Comparison of ENCODE assay signal across 11 cellular contexts in the genomic region with DNA sequence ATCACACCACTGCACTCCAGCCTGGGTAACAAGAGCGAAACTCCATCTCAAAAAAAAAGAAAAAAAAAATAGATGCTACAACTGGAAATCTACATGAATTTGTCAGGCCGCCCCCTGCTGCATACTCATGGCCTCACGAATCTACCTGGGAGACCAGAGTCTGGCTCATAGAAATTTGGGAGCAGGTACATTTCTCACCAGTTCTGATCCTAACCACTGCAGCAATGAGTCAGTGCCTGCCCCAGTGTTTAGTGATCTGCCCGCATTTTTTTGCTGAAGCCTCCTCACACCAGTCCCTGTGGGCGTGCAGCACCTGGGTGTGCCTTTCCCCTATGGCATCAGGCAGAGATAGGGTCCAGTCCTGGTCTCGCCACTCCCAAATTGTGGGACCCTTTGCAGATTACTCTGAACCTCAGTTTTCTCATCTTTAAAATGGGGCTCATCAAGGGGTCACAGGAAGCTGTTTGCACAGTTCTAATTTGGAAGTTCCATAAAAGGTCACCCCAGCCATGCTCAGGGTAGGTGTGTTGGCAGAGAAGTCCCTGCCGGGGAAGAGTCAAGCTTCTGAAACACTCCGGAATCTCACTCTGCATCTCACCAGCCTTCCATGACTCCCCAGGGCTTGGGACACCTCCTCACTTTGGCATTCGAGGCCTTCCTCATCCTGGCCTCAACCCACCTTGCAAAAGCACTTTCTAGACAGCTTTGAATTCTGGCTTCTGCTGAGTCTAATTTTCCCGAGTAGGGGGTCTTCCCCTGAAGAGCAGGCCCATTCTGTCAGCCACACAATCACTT. TPM values are rescaled to one million over a fixed set of nuclear protein-coding genes. Genes with fewer than 3 reads are reported as not detected.
DNase-seq lines count a peak whose midpoint lies in the region; ATAC-seq and TF ChIP-seq lines count a peak whose summit lies in the region.
"Had no signal": no experiment of that assay in that cellular context is flagged by ENCODE, and none has a peak within 500 bp of the region (broad histone marks: within the 10 kb centered on the region; RNA-seq: fewer than 3 reads in every experiment).

No MANE protein-coding gene starts in this region.

- no peaks in the 10 kb centered on the region for H3K9me3 Mint-ChIP-seq in HFFc6
- H3K9me3 Mint-ChIP-seq in stimulated activated memory B cell treated with anti-CD40 and anti-IgM and Interleukin-4, amounts not matched to agents 10 μg/mL and 1 μg/mL and 100 μg/mL, for 72 hours, result no peaks in the 10 kb centered on the region
- H3K9me3 Mint-ChIP-seq: activated naive CD4-positive, alpha-beta T cell treated with anti-CD3 and anti-CD28 coated beads, Interleukin-2, amount 50 U/mL, for 72 hours; IgD-negative memory B cell; naive thymus-derived CD8-positive, alpha-beta T cell had no signal

- no peak overlapping the region for H3K4me3 ChIP-seq in SJSA1
- H3K4me3 ChIP-seq in hepatocyte, result no peak overlapping the region
- no peak overlapping the region for H3K4me3 ChIP-seq in smooth muscle cell

- H3K4me2 ChIP-seq in hepatocyte (peak overlapping the region; percentile 79), smooth muscle cell (peak overlapping the region; percentile 79)

- peak overlapping the region; percentile 18 for H2AFZ ChIP-seq in hepatocyte
- H2AFZ ChIP-seq in smooth muscle cell (ENCODE audit: low read depth), result no peak overlapping the region

- no peaks in the 10 kb centered on the region for H3K9me2 ChIP-seq in hepatocyte (replicated peaks; ENCODE audit: insufficient read depth)

- H3K4me1 ChIP-seq in SJSA1 (replicated peaks), result peaks cover 51% of the 10 kb centered on the region
- H3K4me1 ChIP-seq in hepatocyte (ENCODE audit: insufficient read depth), result peaks cover 36% of the 10 kb centered on the region
- H3K4me1 ChIP-seq in smooth muscle cell (ENCODE audit: low read depth), result peaks cover 48% of the 10 kb centered on the region

- H3K27ac Mint-ChIP-seq in HFFc6, result peak overlapping the region; percentile 99
- no peak overlapping the region for H3K27ac Mint-ChIP-seq in stimulated activated memory B cell treated with anti-CD40 and anti-IgM and Interleukin-4, amounts not matched to agents 10 μg/mL and 1 μg/mL and 100 μg/mL, for 72 hours
- H3K27ac Mint-ChIP-seq: activated naive CD4-positive, alpha-beta T cell treated with anti-CD3 and anti-CD28 coated beads, Interleukin-2, amount 50 U/mL, for 72 hours; IgD-negative memory B cell had no signal

- peak overlapping the region; percentile 67 for H3K9ac ChIP-seq in smooth muscle cell (ENCODE audit: low read depth)

- peak overlapping the region; percentile 82 for H3K27ac ChIP-seq in SJSA1
- peak overlapping the region; percentile 94 for H3K27ac ChIP-seq in hepatocyte
- peak overlapping the region; percentile 97 for H3K27ac ChIP-seq in smooth muscle cell (ENCODE audit: low read depth)

- DNase-seq in HFFc6, result peak; percentile 9
- DNase-seq in SJSA1 (ENCODE audit: low read depth in 1 of 2, low spot score in 2 of 2), result peak in 1 of 2 experiments; percentile 64
- no peak for DNase-seq in hepatocyte (ENCODE audit: low spot score)
- no peak for DNase-seq in smooth muscle cell (lab: John Stamatoyannopoulos, UW; ENCODE audit: unreplicated experiment)
- DNase-seq in DMS153 treated with DMSO at 0.1 percent for 48 hours (lab: John Stamatoyannopoulos, UW; ENCODE audit: unreplicated experiment), result no peak
- DNase-seq in putamen (ENCODE audit: low spot score), result no peak
- DNase-seq: NCI-H524 had no signal

- H3K4me3 Mint-ChIP-seq in HFFc6, result peak overlapping the region; percentile 86
- H3K4me3 Mint-ChIP-seq in stimulated activated memory B cell treated with anti-CD40 and anti-IgM and Interleukin-4, amounts not matched to agents 10 μg/mL and 1 μg/mL and 100 μg/mL, for 72 hours, result no peak overlapping the region

- H3K27me3 Mint-ChIP-seq in HFFc6 (ENCODE audit: insufficient read depth), result peaks cover 6% of the 10 kb centered on the region
- H3K27me3 Mint-ChIP-seq in stimulated activated memory B cell treated with anti-CD40 and anti-IgM and Interleukin-4, amounts not matched to agents 10 μg/mL and 1 μg/mL and 100 μg/mL, for 72 hours, result peaks cover 27% of the 10 kb centered on the region
- H3K27me3 Mint-ChIP-seq: IgD-negative memory B cell had no signal

- peaks cover 13% of the 10 kb centered on the region for H3F3A ChIP-seq in smooth muscle cell (ENCODE audit: low read depth)

- peak; percentile 61 for TF ChIP-seq CTCF in HFFc6 (IDR thresholded peaks at IDR 0.05)
- no peak for TF ChIP-seq CTCF in hepatocyte (IDR thresholded peaks at IDR 0.05; ENCODE audit: poor library complexity)
- TF ChIP-seq CTCF in smooth muscle cell (IDR thresholded peaks at IDR 0.05; ENCODE audit: borderline replicate concordance, insufficient read depth, poor library complexity, severe bottlenecking), result no peak

- 75% methylated on average over 10 of the region's 10 CpGs for WGBS in hepatocyte (ENCODE audit: low lambda C conversion rate, missing lambda C conversion rate)
- 57% methylated on average over 10 of the region's 10 CpGs for WGBS in smooth muscle cell (ENCODE audit: low lambda C conversion rate)

- H3K27me3 ChIP-seq in SJSA1 (replicated peaks) (no peaks in the 10 kb centered on the region), hepatocyte (no peaks in the 10 kb centered on the region), smooth muscle cell (ENCODE audit: low read depth) (no peaks in the 10 kb centered on the region)

- no peaks in the 10 kb centered on the region for H4K20me1 ChIP-seq in hepatocyte (ENCODE audit: insufficient read depth, poor library complexity, severe bottlenecking)
- H4K20me1 ChIP-seq in smooth muscle cell (ENCODE audit: low read depth), result no peaks in the 10 kb centered on the region

- H3K4me1 Mint-ChIP-seq in HFFc6 (ENCODE audit: low read depth), result peaks cover 84% of the 10 kb centered on the region
- H3K4me1 Mint-ChIP-seq in stimulated activated memory B cell treated with anti-CD40 and anti-IgM and Interleukin-4, amounts not matched to agents 10 μg/mL and 1 μg/mL and 100 μg/mL, for 72 hours, result peaks cover 22% of the 10 kb centered on the region

- H3K79me2 ChIP-seq in hepatocyte (no peaks in the 10 kb centered on the region), smooth muscle cell (ENCODE audit: low read depth) (no peaks in the 10 kb centered on the region)

- no peaks in the 10 kb centered on the region for H3K36me3 ChIP-seq in SJSA1
- H3K36me3 ChIP-seq in hepatocyte (replicated peaks; ENCODE audit: insufficient read depth, low read depth), result no peaks in the 10 kb centered on the region
- no peaks in the 10 kb centered on the region for H3K36me3 ChIP-seq in smooth muscle cell (ENCODE audit: low read depth)

- no peaks in the 10 kb centered on the region for H3K9me3 ChIP-seq in SJSA1 (replicated peaks)
- H3K9me3 ChIP-seq in hepatocyte (ENCODE audit: low read depth), result no peaks in the 10 kb centered on the region
- H3K9me3 ChIP-seq in smooth muscle cell (replicated peaks; ENCODE audit: low read depth), result no peaks in the 10 kb centered on the region

- H3K36me3 Mint-ChIP-seq in HFFc6 (ENCODE audit: low read depth), result 0 out of 2 replicates have a peak, but pooled peaks cover 4% of the 10 kb centered on the region
- H3K36me3 Mint-ChIP-seq in stimulated activated memory B cell treated with anti-CD40 and anti-IgM and Interleukin-4, amounts not matched to agents 10 μg/mL and 1 μg/mL and 100 μg/mL, for 72 hours, result no peaks in the 10 kb centered on the region
- H3K36me3 Mint-ChIP-seq: activated naive CD4-positive, alpha-beta T cell treated with anti-CD3 and anti-CD28 coated beads, Interleukin-2, amount 50 U/mL, for 72 hours; IgD-negative memory B cell had no signal

- ATAC-seq in stimulated activated memory B cell treated with anti-CD40 and anti-IgM and Interleukin-4, amounts not matched to agents 10 μg/mL and 1 μg/mL and 100 μg/mL, for 72 hours, result no peak

RNA-seq across cellular contexts. Expression of a gene that starts 39.3 kb away (rescaled TPM):
- total RNA-seq in HFFc6 (2021; fragmentation: NEBNext Ultra II Directional; extraction: Animal tissue kit (Norgen Biotek cat#: 25700)), result not detected
- 0.05 TPM in 1 of 2 replicates, not detected in the other for total RNA-seq in SJSA1 (2014; rRNA removed; shearing (Covaris generic))
- total RNA-seq in hepatocyte (0.27 and 0.64 TPM in 2 replicates), smooth muscle cell (not detected in 2 replicates)
- polyA plus RNA-seq in hepatocyte (0.59 and 0.71 TPM in 2 replicates), smooth muscle cell (not detected in 2 replicates)
- total RNA-seq: activated naive CD4-positive, alpha-beta T cell treated with anti-CD3 and anti-CD28 coated beads, Interleukin-2, amount 50 U/mL, for 72 hours; naive thymus-derived CD8-positive, alpha-beta T cell had no signal
- polyA plus RNA-seq: IgD-negative memory B cell; naive thymus-derived CD8-positive, alpha-beta T cell had no signal
